ENCODE assay signal across 36 cellular contexts in genomic region chr9:77422969-77423368, GRCh38.
"Had no signal": no experiment of that assay in that cellular context is flagged by ENCODE, and none has a peak within 500 bp of the region (broad histone marks: within the 10 kb centered on the region; RNA-seq: fewer than 3 reads in every experiment).

No MANE protein-coding gene starts in this region.

- DNase-seq: Karpas-422, Kasumi-1, MG63, MM.1S, MV-4-11, NCI-H1048, NCI-H1092, NCI-H1092 treated with DMSO at 0.1 percent for 48 hours, NCI-H1105, NCI-H1105 treated with DMSO at 0.1 percent for 48 hours, NCI-H1417, NCI-H1417 treated with DMSO at 0.1 percent for 48 hours, NCI-H1436, NCI-H1436 treated with DMSO at 0.1 percent for 48 hours, NCI-H146, NCI-H1694, NCI-H1694 treated with DMSO at 0.1 percent for 48 hours, NCI-H187, NCI-H187 treated with DMSO at 0.1 percent for 48 hours, NCI-H1930, NCI-H2029, NCI-H2029 treated with DMSO at 0.1 percent for 48 hours, NCI-H2081, NCI-H2081 treated with DMSO at 0.1 percent for 48 hours, NCI-H2107, NCI-H2171, NCI-H2171 treated with DMSO at 0.1 percent for 48 hours, NCI-H2227 treated with DMSO at 0.1 percent for 48 hours, NCI-H226, NCI-H345, NCI-H446, NCI-H446 treated with DMSO at 0.1 percent for 48 hours, NCI-H510A, NCI-H510A treated with DMSO at 0.1 percent for 48 hours, NCI-H524, NCI-H524 treated with DMSO at 0.1 percent for 48 hours had no signal

- H3K4me3 ChIP-seq: MG63 had no signal

- H3K9me3 ChIP-seq: MG63 had no signal

- H3K27me3 ChIP-seq: MG63 had no signal

- H3K36me3 ChIP-seq: MG63 had no signal
